20 cellular contexts compared by ENCODE assay signal in genomic region chr1:97412155-97412554, GRCh38.
A peak's percentile ranks its signal among the peaks of the same experiment; 100 is the strongest.
DNase-seq lines count a peak whose midpoint lies in the region; ATAC-seq and TF ChIP-seq lines count a peak whose summit lies in the region.
"Had no signal": no experiment of that assay in that cellular context is flagged by ENCODE, and none has a peak within 500 bp of the region (broad histone marks: within the 10 kb centered on the region; RNA-seq: fewer than 3 reads in every experiment).

No MANE protein-coding gene starts in this region.

- peak; percentile 70 for ATAC-seq in sciatic nerve
- no peak for ATAC-seq in WTC11
- ATAC-seq: activated naive CD8-positive, alpha-beta T cell treated with anti-CD3 and anti-CD28 coated beads, Interleukin-2, amount 50 U/mL, for 24 hours; stimulated activated naive B cell treated with anti-CD40 and anti-IgM and Interleukin-4, amounts not matched to agents 10 μg/mL and 1 μg/mL and 100 μg/mL, for 72 hours had no signal

- no peaks in the 10 kb centered on the region for H3K4me1 Mint-ChIP-seq in WTC11
- H3K4me1 Mint-ChIP-seq: activated naive CD8-positive, alpha-beta T cell treated with anti-CD3 and anti-CD28 coated beads, Interleukin-2, amount 50 U/mL, for 24 hours; CD8-positive, alpha-beta memory T cell; stimulated activated naive B cell treated with anti-CD40 and anti-IgM and Interleukin-4, amounts not matched to agents 10 μg/mL and 1 μg/mL and 100 μg/mL, for 72 hours had no signal

- no peaks in the 10 kb centered on the region for H3K9me3 Mint-ChIP-seq in WTC11
- H3K9me3 Mint-ChIP-seq: CD8-positive, alpha-beta memory T cell; dendritic cell treated with granulocyte-macrophage colony-stimulating factor and Interleukin-4, amounts not matched to agents 40 ng/mL and 50 ng/mL, for 4 days had no signal

- H3K4me3 ChIP-seq in fibroblast of pulmonary artery (replicated peaks; ENCODE audit: low read depth, low read length) = no peak overlapping the region

- H3K36me3 Mint-ChIP-seq in WTC11 = no peaks in the 10 kb centered on the region

- peak; percentile 28 for DNase-seq in COLO829 (ENCODE audit: low spot score)
- DNase-seq in RPMI7951 (ENCODE audit: low read depth) = peak; percentile 4
- peak; percentile 92 for DNase-seq in fibroblast of pulmonary artery (ENCODE audit: low read depth)
- no peak for DNase-seq in sciatic nerve (ENCODE audit: low spot score)
- no peak for DNase-seq in KBM-7
- DNase-seq in T1000 (lab: John Stamatoyannopoulos, UW) = no peak
- no peak for DNase-seq in WTC11 (ENCODE audit: low spot score)
- DNase-seq: activated CD4-positive, alpha-beta T cell treated with anti-CD3 and anti-CD28 coated beads, Interleukin-2, amount 50 U/mL, for 4 hours; activated CD8-positive, alpha-beta memory T cell treated with anti-CD3 and anti-CD28 coated beads, Interleukin-2, amount 50 U/mL, for 48 hours; activated effector memory CD4-positive, alpha-beta T cell treated with anti-CD3 and anti-CD28 coated beads, Interleukin-2, amount 50 U/mL, for 16 hours; activated naive CD8-positive, alpha-beta T cell treated with anti-CD3 and anti-CD28 coated beads, Interleukin-2, amount 50 U/mL, for 24 hours; CD8-positive, alpha-beta memory T cell; glutamatergic neuron; GOT3; KG1; NCI-H2107; NCI-H524 treated with DMSO at 0.1 percent for 48 hours; stimulated activated CD4-positive, alpha-beta T cell treated with anti-CD3 and anti-CD28 coated beads, Interleukin-1b, Interleukin-23, amount 100 ng/mL, for 48 hours; stimulated activated naive B cell treated with anti-CD40 and anti-IgM and Interleukin-4, amounts not matched to agents 10 μg/mL and 1 μg/mL and 100 μg/mL, for 72 hours had no signal

- H3K4me3 Mint-ChIP-seq in WTC11 = no peak overlapping the region
- H3K4me3 Mint-ChIP-seq: activated naive CD8-positive, alpha-beta T cell treated with anti-CD3 and anti-CD28 coated beads, Interleukin-2, amount 50 U/mL, for 24 hours; CD8-positive, alpha-beta memory T cell; dendritic cell treated with granulocyte-macrophage colony-stimulating factor and Interleukin-4, amounts not matched to agents 40 ng/mL and 50 ng/mL, for 4 days; stimulated activated naive B cell treated with anti-CD40 and anti-IgM and Interleukin-4, amounts not matched to agents 10 μg/mL and 1 μg/mL and 100 μg/mL, for 72 hours had no signal

- intact Hi-C loops in sciatic nerve (cut with DNase I) = no loop called here

- POLR2A ChIA-PET in WTC11 (lab: Charles Lee) = no interaction called here

- H3K27me3 Mint-ChIP-seq in WTC11 (ENCODE audit: low read depth) = no peaks in the 10 kb centered on the region
- H3K27me3 Mint-ChIP-seq: activated naive CD8-positive, alpha-beta T cell treated with anti-CD3 and anti-CD28 coated beads, Interleukin-2, amount 50 U/mL, for 24 hours; CD8-positive, alpha-beta memory T cell; dendritic cell treated with granulocyte-macrophage colony-stimulating factor and Interleukin-4, amounts not matched to agents 40 ng/mL and 50 ng/mL, for 4 days; stimulated activated naive B cell treated with anti-CD40 and anti-IgM and Interleukin-4, amounts not matched to agents 10 μg/mL and 1 μg/mL and 100 μg/mL, for 72 hours had no signal

- in situ Hi-C loops in KBM-7 (cut with MboI; ENCODE audit: low pct_unique_long_range_greater_than_20kb, low sequenced_read_pairs) = no loop called here

- CTCF ChIA-PET in WTC11 (lab: Charles Lee) = no interaction called here

- TF ChIP-seq CTCF in fibroblast of pulmonary artery (IDR thresholded peaks at IDR 0.05; ENCODE audit: low read length, missing control alignments) = no peak
- TF ChIP-seq CTCF in WTC11 (IDR thresholded peaks at IDR 0.05) = no peak

- H3K27ac Mint-ChIP-seq in WTC11 = no peak overlapping the region
- H3K27ac Mint-ChIP-seq: activated naive CD8-positive, alpha-beta T cell treated with anti-CD3 and anti-CD28 coated beads, Interleukin-2, amount 50 U/mL, for 24 hours; CD8-positive, alpha-beta memory T cell; dendritic cell treated with granulocyte-macrophage colony-stimulating factor and Interleukin-4, amounts not matched to agents 40 ng/mL and 50 ng/mL, for 4 days; stimulated activated naive B cell treated with anti-CD40 and anti-IgM and Interleukin-4, amounts not matched to agents 10 μg/mL and 1 μg/mL and 100 μg/mL, for 72 hours had no signal

TF ChIP-seq in WTC11, 78 proteins besides CTCF, POLR2A, EP300 and RAD21:
- TF ChIP-seq FOXK1 (CRISPR knock-in tag; IDR thresholded peaks at IDR 0.05) (no peak), MYBL2 (CRISPR knock-in tag; IDR thresholded peaks at IDR 0.05) (no peak), USF2 (CRISPR knock-in tag; IDR thresholded peaks at IDR 0.05) (no peak), NR1H2 (CRISPR knock-in tag; IDR thresholded peaks at IDR 0.05) (no peak), MLX (CRISPR knock-in tag; IDR thresholded peaks at IDR 0.05) (no peak), RORB (CRISPR knock-in tag; IDR thresholded peaks at IDR 0.05) (no peak), JUN (CRISPR knock-in tag; IDR thresholded peaks at IDR 0.05) (no peak), GRHL2 (CRISPR knock-in tag; IDR thresholded peaks at IDR 0.05; ENCODE audit: insufficient replicate concordance, severe bottlenecking) (no peak)
- TF ChIP-seq, protein P1, sequence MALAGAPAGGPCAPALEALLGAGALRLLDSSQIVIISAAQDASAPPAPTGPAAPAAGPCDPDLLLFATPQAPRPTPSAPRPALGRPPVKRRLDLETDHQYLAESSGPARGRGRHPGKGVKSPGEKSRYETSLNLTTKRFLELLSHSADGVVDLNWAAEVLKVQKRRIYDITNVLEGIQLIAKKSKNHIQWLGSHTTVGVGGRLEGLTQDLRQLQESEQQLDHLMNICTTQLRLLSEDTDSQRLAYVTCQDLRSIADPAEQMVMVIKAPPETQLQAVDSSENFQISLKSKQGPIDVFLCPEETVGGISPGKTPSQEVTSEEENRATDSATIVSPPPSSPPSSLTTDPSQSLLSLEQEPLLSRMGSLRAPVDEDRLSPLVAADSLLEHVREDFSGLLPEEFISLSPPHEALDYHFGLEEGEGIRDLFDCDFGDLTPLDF (CRISPR knock-in tag; IDR thresholded peaks at IDR 0.05) = no peak

Comparison
In these comparisons a context has a peak if more than half of its experiments do, and no peak if none do; other contexts are left out.
1. DNase-seq: peak in COLO829 (single experiment), RPMI7951 (single experiment) and fibroblast of pulmonary artery (single experiment); none in sciatic nerve (single experiment), KBM-7 (single experiment), T1000 (single experiment) and WTC11 (single experiment).